9 cellular contexts compared by ENCODE assay signal in genomic region chr19:58406818-58407657, GRCh38. TPM values are rescaled to one million over a fixed set of nuclear protein-coding genes. Genes with fewer than 3 reads are reported as not detected.
A peak's percentile ranks its signal among the peaks of the same experiment; 100 is the strongest.
DNase-seq lines count a peak whose midpoint lies in the region; TF ChIP-seq lines count a peak whose summit lies in the region.
"Had no signal": no experiment of that assay in that cellular context is flagged by ENCODE, and none has a peak within 500 bp of the region (broad histone marks: within the 10 kb centered on the region; RNA-seq: fewer than 3 reads in every experiment).

No MANE protein-coding gene starts in this region.

- H2BK15ac ChIP-seq in neuronal stem cell (ENCODE audit: low read length) = no peak overlapping the region

- peak overlapping the region; percentile 75 for H2BK5ac ChIP-seq in neuronal stem cell (ENCODE audit: low read length)

- peak overlapping the region; percentile 97; the same call in 1 of the 2 replicates for H3K4me2 ChIP-seq in MM.1S (ENCODE audit: low read depth, low read length)
- peak overlapping the region; percentile 92 for H3K4me2 ChIP-seq in neuronal stem cell (ENCODE audit: insufficient read depth, low read length, poor library complexity, severe bottlenecking)

- no CpG with 5 or more reads among the region's 10 CpGs for WGBS in neuronal stem cell (ENCODE audit: extremely low coverage in 2 of 2, insufficient read length in 2 of 2, insufficient replicate concordance in 1 of 2), 2 donors

- no peaks in the 10 kb centered on the region for H3F3A ChIP-seq in MM.1S (ENCODE audit: insufficient read depth, low read length)

- H3K18ac ChIP-seq in neuronal stem cell (ENCODE audit: low read length) = no peak overlapping the region

- no peaks in the 10 kb centered on the region for H3K36me3 ChIP-seq in MM.1S (replicated peaks; ENCODE audit: insufficient read depth, low read length)
- H3K36me3 ChIP-seq in neuronal stem cell (replicated peaks in 1 of 2; ENCODE audit: control insufficient read depth in 2 of 2, insufficient read depth in 2 of 2, low read length in 2 of 2) = peaks cover 1 to 8% of the 10 kb centered on the region in 2 donors
- H3K36me3 ChIP-seq in Peyer's patch = no peaks in the 10 kb centered on the region

- H2AFZ ChIP-seq in MM.1S (ENCODE audit: low read length) (no peak overlapping the region), neuronal stem cell (ENCODE audit: low read length) (no peak overlapping the region)

- peak overlapping the region; percentile 14 for H3K23ac ChIP-seq in neuronal stem cell (ENCODE audit: low read depth, low read length, poor library complexity)

- H3K9me3 Mint-ChIP-seq in dendritic cell treated with granulocyte-macrophage colony-stimulating factor and Interleukin-4, amounts not matched to agents 40 ng/mL and 50 ng/mL, for 4 days = no peaks in the 10 kb centered on the region

- peak overlapping the region; percentile 96 for H3K4me3 Mint-ChIP-seq in dendritic cell treated with granulocyte-macrophage colony-stimulating factor and Interleukin-4, amounts not matched to agents 40 ng/mL and 50 ng/mL, for 4 days

- H4K20me1 ChIP-seq in MM.1S (ENCODE audit: insufficient read depth, low read length) = no peaks in the 10 kb centered on the region

- no peak overlapping the region for H4K91ac ChIP-seq in neuronal stem cell (ENCODE audit: low read depth, low read length, poor library complexity)

- peak; percentile 19 for DNase-seq in EH (ENCODE audit: low read depth)
- DNase-seq in MM.1S = no peak
- no peak for DNase-seq in neuronal stem cell (ENCODE audit: low spot score)
- no peak for DNase-seq in NCI-H1694 treated with DMSO at 0.1 percent for 48 hours (lab: John Stamatoyannopoulos, UW)
- no peak for DNase-seq in Peyer's patch
- no peak for DNase-seq in NCI-H2227 (lab: John Stamatoyannopoulos, UW; ENCODE audit: unreplicated experiment)
- DNase-seq in NCI-H146 (lab: John Stamatoyannopoulos, UW) = no peak

- peaks cover 9% of the 10 kb centered on the region for H3K79me1 ChIP-seq in neuronal stem cell (ENCODE audit: low read depth, low read length)

- no peaks in the 10 kb centered on the region for H3K27me3 Mint-ChIP-seq in dendritic cell treated with granulocyte-macrophage colony-stimulating factor and Interleukin-4, amounts not matched to agents 40 ng/mL and 50 ng/mL, for 4 days

- no peak overlapping the region for H2BK12ac ChIP-seq in neuronal stem cell (ENCODE audit: low read length)

- intact Hi-C loops in dendritic cell treated with granulocyte-macrophage colony-stimulating factor and Interleukin-4, amounts not matched to agents 40 ng/mL and 50 ng/mL, for 4 days (cut with micrococcal nuclease) = loop anchor here (10.0 kb wide), 1 partner anchor 62 kb away; no protein-coding TSS in a partner anchor

- H3K4me3 ChIP-seq in MM.1S (ENCODE audit: low read length) = no peak overlapping the region
- peak overlapping the region; percentile 27 to 84 for H3K4me3 ChIP-seq in neuronal stem cell (ENCODE audit: low read length in 2 of 2)
- H3K4me3 ChIP-seq in Peyer's patch = peak overlapping the region in 2 of 4 donors; percentile 81 to 100

- peaks cover 40% of the 10 kb centered on the region for H3K4me1 Mint-ChIP-seq in dendritic cell treated with granulocyte-macrophage colony-stimulating factor and Interleukin-4, amounts not matched to agents 40 ng/mL and 50 ng/mL, for 4 days (ENCODE audit: low read depth)

- no peak overlapping the region for H3K9ac ChIP-seq in MM.1S (ENCODE audit: low read length)
- H3K9ac ChIP-seq in neuronal stem cell (ENCODE audit: low read depth, low read length, poor library complexity) = no peak overlapping the region

- H3K79me2 ChIP-seq in MM.1S (ENCODE audit: low read length) = no peaks in the 10 kb centered on the region

- H3K4me1 ChIP-seq in MM.1S (ENCODE audit: low read length) = 0 out of 2 replicates have a peak, but pooled peaks cover 6% of the 10 kb centered on the region
- peaks cover 14 to 20% of the 10 kb centered on the region in 2 donors for H3K4me1 ChIP-seq in neuronal stem cell (ENCODE audit: control insufficient read depth in 2 of 2, insufficient read depth in 1 of 2, low read depth in 1 of 2, low read length in 2 of 2)
- H3K4me1 ChIP-seq in Peyer's patch = peaks cover 0 to 31% (median 8%) of the 10 kb centered on the region in 4 donors

- peak overlapping the region; percentile 88 for H2AK5ac ChIP-seq in neuronal stem cell (ENCODE audit: low read depth, low read length)

- no peaks in the 10 kb centered on the region for H3K9me3 ChIP-seq in MM.1S (replicated peaks; ENCODE audit: insufficient read depth, low read length)
- peaks cover 2 to 18% of the 10 kb centered on the region in 2 donors for H3K9me3 ChIP-seq in neuronal stem cell (replicated peaks in 1 of 2; ENCODE audit: control insufficient read depth in 2 of 2, insufficient read depth in 1 of 2, low read depth in 1 of 2, low read length in 2 of 2)
- H3K9me3 ChIP-seq in Peyer's patch = no peaks in the 10 kb centered on the region

- H2BK120ac ChIP-seq in neuronal stem cell (ENCODE audit: low read depth, low read length) = no peak overlapping the region

- no peak overlapping the region for H3K14ac ChIP-seq in neuronal stem cell (ENCODE audit: low read length)

- TF ChIP-seq CTCF in MM.1S (IDR thresholded peaks at IDR 0.05; ENCODE audit: low read length) (no peak), Peyer's patch (IDR thresholded peaks at IDR 0.05) (peak in 1 of 6 experiments; percentile 11)

- H3K27ac ChIP-seq in MM.1S (ENCODE audit: low read length) (no peak overlapping the region), neuronal stem cell (replicated peaks; ENCODE audit: low read length) (peak overlapping the region; percentile 93), Peyer's patch (peak overlapping the region in 2 of 4 donors; percentile 79 to 93)

- TF ChIP-seq POLR2A in Peyer's patch (IDR thresholded peaks at IDR 0.05) = no peak

- no peak overlapping the region for H3K4ac ChIP-seq in neuronal stem cell (ENCODE audit: low read length)

- no peaks in the 10 kb centered on the region for H3K9me2 ChIP-seq in MM.1S (replicated peaks; ENCODE audit: insufficient read depth, low read length)

- H3K27ac Mint-ChIP-seq in dendritic cell treated with granulocyte-macrophage colony-stimulating factor and Interleukin-4, amounts not matched to agents 40 ng/mL and 50 ng/mL, for 4 days = peak overlapping the region; percentile 88

- H3K27me3 ChIP-seq in MM.1S (replicated peaks; ENCODE audit: insufficient read depth, low read length) = peaks cover 4% of the 10 kb centered on the region; the same call in 1 of the 2 replicates
- no peaks in the 10 kb centered on the region for H3K27me3 ChIP-seq in neuronal stem cell (ENCODE audit: control insufficient read depth in 3 of 3, insufficient read depth in 3 of 3, low read depth in 1 of 3, low read length in 3 of 3)
- H3K27me3 ChIP-seq in Peyer's patch = no peaks in the 10 kb centered on the region

- H3K36me3 Mint-ChIP-seq in dendritic cell treated with granulocyte-macrophage colony-stimulating factor and Interleukin-4, amounts not matched to agents 40 ng/mL and 50 ng/mL, for 4 days (ENCODE audit: low read depth) = peaks cover 17% of the 10 kb centered on the region

- no peak overlapping the region for H4K8ac ChIP-seq in neuronal stem cell (ENCODE audit: low read depth, low read length)

RNA-seq across cellular contexts. Expression of gene ZNF584, which starts 1.4 kb away (rescaled TPM):
- polyA plus RNA-seq in neuronal stem cell (2013, experiment 1 of 2) = 10.2 TPM
- 10.1 TPM for polyA plus RNA-seq in neuronal stem cell (2013, experiment 2 of 2)
- total RNA-seq in Peyer's patch = 10 to 100 TPM in 1 of 4 donors, 1 to 10 TPM in 3; 2.5 to 18.2 (median 9.6) TPM

RNA-seq across cellular contexts. Expression of gene RNF225, which starts 11.6 kb away (rescaled TPM):
- not detected for polyA plus RNA-seq in neuronal stem cell (2013, experiment 1 of 2)
- 0.08 TPM for polyA plus RNA-seq in neuronal stem cell (2013, experiment 2 of 2)
- total RNA-seq in Peyer's patch = not detected
- total RNA-seq: NCI-H460 had no signal

RNA-seq across cellular contexts. Expression of gene RPS5, which starts 20.0 kb away (rescaled TPM):
- 1,502 TPM for polyA plus RNA-seq in neuronal stem cell (2013, experiment 1 of 2)
- polyA plus RNA-seq in neuronal stem cell (2013, experiment 2 of 2) = 1,437 TPM
- 1,000 to 10,000 TPM in 1 of 4 donors, 100 to 1,000 TPM in 3; 428 to 1,258 (median 517) TPM for total RNA-seq in Peyer's patch

RNA-seq across cellular contexts. Expression of gene ZNF837, which starts 26.2 kb away (rescaled TPM):
- polyA plus RNA-seq in neuronal stem cell (2013, experiment 1 of 2) = 3.1 TPM
- polyA plus RNA-seq in neuronal stem cell (2013, experiment 2 of 2) = 3.2 TPM
- total RNA-seq in Peyer's patch = 10 to 100 TPM in 1 of 4 donors, 1 to 10 TPM in 3; 3.3 to 10.9 (median 7.7) TPM

RNA-seq across cellular contexts. Expression of gene ZNF132, which starts 32.9 kb away (rescaled TPM):
- 1.2 TPM for polyA plus RNA-seq in neuronal stem cell (2013, experiment 1 of 2)
- polyA plus RNA-seq in neuronal stem cell (2013, experiment 2 of 2) = 1.3 TPM
- total RNA-seq in Peyer's patch = 10 to 100 TPM in 1 of 4 donors, 1 to 10 TPM in 3; 3.9 to 12.4 (median 7.2) TPM
